ENCODE assay signal across 10 cellular contexts in genomic region chr6:48101277-48101676, GRCh38. TPM values are rescaled to one million over a fixed set of nuclear protein-coding genes. Genes with fewer than 3 reads are reported as not detected.
DNase-seq lines count a peak whose midpoint lies in the region; ATAC-seq, FAIRE-seq and TF ChIP-seq lines count a peak whose summit lies in the region.
"Had no signal": no experiment of that assay in that cellular context is flagged by ENCODE, and none has a peak within 500 bp of the region (broad histone marks: within the 10 kb centered on the region; RNA-seq: fewer than 3 reads in every experiment).

No MANE protein-coding gene starts in this region.

- FAIRE-seq in GM12891 (lab: Jason Lieb, UNC): peak; percentile 20
- FAIRE-seq in endothelial cell of umbilical vein (lab: Jason Lieb, UNC): no peak
- no peak for FAIRE-seq in small intestine (lab: Jason Lieb, UNC)

- WGBS in small intestine, 3 donors: 71 to 83% (median 83%) methylated on average over 1 of the region's 1 CpG

- POLR2A ChIA-PET in endothelial cell of umbilical vein (lab: Charles Lee): no interaction called here

- H3K4me3 ChIP-seq in endothelial cell of umbilical vein (replicated peaks in 1 of 3; ENCODE audit: insufficient read depth in 1 of 3, low read depth in 1 of 3, low read length in 3 of 3): no peak overlapping the region
- H3K4me3 ChIP-seq in H7 (ENCODE audit: insufficient read depth, low read depth, low read length): no peak overlapping the region
- H3K4me3 ChIP-seq in small intestine (ENCODE audit: low read depth in 1 of 2, low read length in 2 of 2): no peak overlapping the region

- no TSS peak for BruUV-seq in endothelial cell of umbilical vein (replicated peaks; lab: Mats Ljungman, UMichigan)

- CTCF ChIA-PET in endothelial cell of umbilical vein (lab: Charles Lee): interaction anchor here (1.2 kb wide), 1 partner anchor 13 kb away, joined by 3 read pairs; no protein-coding TSS in a partner anchor

- no peaks in the 10 kb centered on the region for H3K9me3 ChIP-seq in endothelial cell of umbilical vein (replicated peaks; ENCODE audit: control insufficient read depth, insufficient read depth, low read length)
- H3K9me3 ChIP-seq in small intestine (ENCODE audit: control insufficient read depth, low read depth): no peaks in the 10 kb centered on the region

- H3K36me3 ChIP-seq in endothelial cell of umbilical vein (ENCODE audit: control insufficient read depth in 2 of 2, extremely low read depth in 1 of 2, insufficient read depth in 2 of 2, low read length in 2 of 2) (no peaks in the 10 kb centered on the region), H7 (replicated peaks; ENCODE audit: control insufficient read depth, insufficient read depth, low read length) (peaks cover 4% of the 10 kb centered on the region), small intestine (ENCODE audit: control insufficient read depth in 2 of 2, insufficient read depth in 2 of 2, low read length in 2 of 2) (no peaks in the 10 kb centered on the region)

- TF ChIP-seq CTCF in endothelial cell of umbilical vein (IDR thresholded peaks at IDR 0.05; ENCODE audit: extremely low read depth in 1 of 2, insufficient read depth in 1 of 2, low read depth in 1 of 2, low read length in 2 of 2): no peak

- ATAC-seq in GM21576 (IDR thresholded peaks at IDR 0.05; ENCODE audit: unreplicated experiment) (peak; percentile 85), HG03457 (IDR thresholded peaks at IDR 0.05; ENCODE audit: unreplicated experiment) (peak; percentile 86)

- H3K27ac ChIP-seq in endothelial cell of umbilical vein (ENCODE audit: insufficient read depth, low read depth, low read length) (no peak overlapping the region), small intestine (ENCODE audit: low read depth in 1 of 2, low read length in 1 of 2) (no peak overlapping the region)

- dilution Hi-C loops in endothelial cell of umbilical vein (cut with MboI; ENCODE audit: extremely low pct_ligation_motif_present, low sequenced_read_pairs): no loop called here

- H4K20me1 ChIP-seq in endothelial cell of umbilical vein (replicated peaks; ENCODE audit: control insufficient read depth, extremely low read depth, insufficient read depth, low read length): peaks cover 3% of the 10 kb centered on the region

- H3K4me1 ChIP-seq in endothelial cell of umbilical vein (ENCODE audit: control insufficient read depth, extremely low read depth, insufficient read depth, low read length) (peaks cover 33% of the 10 kb centered on the region), small intestine (ENCODE audit: control insufficient read depth in 2 of 2, insufficient read depth in 1 of 2, low read depth in 1 of 2, low read length in 1 of 2) (no peaks in the 10 kb centered on the region)

- H3K9ac ChIP-seq in endothelial cell of umbilical vein (replicated peaks; ENCODE audit: extremely low read depth, insufficient read depth, low read length): no peak overlapping the region

- in situ Hi-C loops in ACHN (cut with HindIII; ENCODE audit: low pct_ligation_motif_present, low pct_unique_long_range_greater_than_20kb, low sequenced_read_pairs): no loop called here

- H3K27me3 ChIP-seq in endothelial cell of umbilical vein (ENCODE audit: control insufficient read depth in 2 of 2, insufficient read depth in 2 of 2, low read length in 2 of 2) (no peaks in the 10 kb centered on the region), H7 (ENCODE audit: control insufficient read depth, insufficient read depth, low read length) (no peaks in the 10 kb centered on the region), small intestine (ENCODE audit: control insufficient read depth in 2 of 2, insufficient read depth in 2 of 2, low read length in 2 of 2) (no peaks in the 10 kb centered on the region)

- H2AFZ ChIP-seq in endothelial cell of umbilical vein (ENCODE audit: low read depth, low read length): no peak overlapping the region

- peaks cover 9% of the 10 kb centered on the region for H3K79me2 ChIP-seq in endothelial cell of umbilical vein (ENCODE audit: control insufficient read depth, insufficient read depth, low read length)

- peak overlapping the region; percentile 34 for H3K4me2 ChIP-seq in endothelial cell of umbilical vein (ENCODE audit: insufficient read depth, low read length)

- TF ChIP-seq POLR2A in GM12891 (IDR thresholded peaks at IDR 0.05; ENCODE audit: low read depth, low read length) (no peak), endothelial cell of umbilical vein (IDR thresholded peaks at IDR 0.05; ENCODE audit: low read depth, low read length) (no peak)

- intact Hi-C loops in endothelial cell of umbilical vein (cut with micrococcal nuclease): no loop called here

- H3K9me1 ChIP-seq in endothelial cell of umbilical vein (replicated peaks; ENCODE audit: control insufficient read depth, extremely low read depth, insufficient read depth, low read length): no peaks in the 10 kb centered on the region

- no peak for DNase-seq in GM12891 (ENCODE audit: insufficient read length, low spot score)
- peak; percentile 26 for DNase-seq in endothelial cell of umbilical vein (ENCODE audit: low read depth, low spot score)
- no peak for DNase-seq in UCSD-AML1 (lab: John Stamatoyannopoulos, UW; ENCODE audit: unreplicated experiment)
- DNase-seq in H7: no peak
- no peak for DNase-seq in small intestine
- DNase-seq in ACHN: no peak
- DNase-seq: CD4-positive, alpha-beta T cell had no signal

TF ChIP-seq in GM12891, 5 proteins besides CTCF, POLR2A, EP300 and RAD21:
- no peak for TF ChIP-seq PAX5 (IDR thresholded peaks at IDR 0.05; ENCODE audit: insufficient read depth, low read length, severe bottlenecking)
- no peak for TF ChIP-seq TAF1 (IDR thresholded peaks at IDR 0.05; ENCODE audit: low read depth, low read length)
- TF ChIP-seq POU2F2 (IDR thresholded peaks at IDR 0.05; ENCODE audit: low read depth, low read length): no peak
- no peak for TF ChIP-seq POLR2AphosphoS5 (IDR thresholded peaks at IDR 0.05; ENCODE audit: low read depth, low read length)
- peak; percentile 65 for TF ChIP-seq SPI1 (IDR thresholded peaks at IDR 0.05; ENCODE audit: low read depth, low read length)

TF ChIP-seq in endothelial cell of umbilical vein, 7 proteins besides CTCF, POLR2A, EP300 and RAD21:
- TF ChIP-seq MYC (IDR thresholded peaks at IDR 0.05; ENCODE audit: low read depth, low read length) (no peak), FOS (IDR thresholded peaks at IDR 0.05; ENCODE audit: borderline replicate concordance, insufficient read depth, low read length) (peak; percentile 66), JUN (IDR thresholded peaks at IDR 0.05; ENCODE audit: borderline replicate concordance, insufficient read depth, insufficient read length, low read depth) (peak; percentile 75), EZH2 (IDR thresholded peaks at IDR 0.05; ENCODE audit: borderline replicate concordance, low read depth, low read length, severe bottlenecking) (no peak)

RNA-seq across cellular contexts. Expression of gene PTCHD4, which starts 9.7 kb away (rescaled TPM):
- 0.09 TPM for polyA plus RNA-seq in GM12891 (2012; ENCODE audit: low read depth, missing spikeins)
- 1.9 and 2.0 TPM in 2 replicates for total RNA-seq in endothelial cell of umbilical vein
- polyA plus RNA-seq in endothelial cell of umbilical vein (1.3 and 1.5 TPM in 2 replicates), small intestine (not detected)
- 0.90 and 1.1 TPM in 2 replicates for polyA plus RNA-seq in endothelial cell of umbilical vein (2011; cell fraction: cytosol; rRNA removed)
- polyA plus RNA-seq in endothelial cell of umbilical vein (2011; cell fraction: nucleus; rRNA removed): 2.0 and 2.1 TPM in 2 replicates
- polyA plus RNA-seq in endothelial cell of umbilical vein (2012): 2.6 and 5.8 TPM in 2 replicates
- 3.6 and 4.2 TPM in 2 replicates for polyA minus RNA-seq in endothelial cell of umbilical vein
- not detected for polyA minus RNA-seq in endothelial cell of umbilical vein (2011; cell fraction: cytosol; rRNA and poly(A)+ RNA removed)
- 7.7 and 8.4 TPM in 2 replicates for polyA minus RNA-seq in endothelial cell of umbilical vein (2011; cell fraction: nucleus; rRNA and poly(A)+ RNA removed)
- total RNA-seq in H7 (2014; rRNA removed; shearing (Covaris generic)): 0.11 and 0.17 TPM in 2 replicates
- total RNA-seq: CD4-positive, alpha-beta T cell had no signal
- polyA plus RNA-seq: IgD-negative memory B cell had no signal
